28 cellular contexts compared by ENCODE assay signal in genomic region chrX:7216981-7217587, GRCh38.
"Had no signal": no experiment of that assay in that cellular context is flagged by ENCODE, and none has a peak within 500 bp of the region (broad histone marks: within the 10 kb centered on the region; RNA-seq: fewer than 3 reads in every experiment).

No MANE protein-coding gene starts in this region.

- H3K27ac Mint-ChIP-seq: activated naive CD8-positive, alpha-beta T cell; activated T-cell treated with anti-CD3 and anti-CD28 coated beads, Interleukin-2, amount 50 U/mL, for 24 hours; activated T-helper 17 cell treated with anti-CD3 and anti-CD28 coated beads, Interleukin-2, amount 50 U/mL, for 72 hours; effector memory CD8-positive, alpha-beta T cell; naive thymus-derived CD4-positive, alpha-beta T cell; stimulated activated effector memory CD8-positive, alpha-beta T cell treated with anti-CD3 and anti-CD28 coated beads, Interleukin-12 subunit alpha, Interleukin-12 subunit beta, amount 100 ng/mL, for 72 hours; stimulated activated naive CD8-positive, alpha-beta T cell treated with anti-CD3 and anti-CD28 coated beads, Interleukin-15, amount 100 ng/mL, for 72 hours; WTC11 had no signal

- ATAC-seq: activated T-helper 17 cell treated with anti-CD3 and anti-CD28 coated beads, Interleukin-2, amount 50 U/mL, for 72 hours; effector memory CD8-positive, alpha-beta T cell; esophagus mucosa; left lung; naive thymus-derived CD4-positive, alpha-beta T cell; sciatic nerve; stimulated activated effector memory CD8-positive, alpha-beta T cell treated with anti-CD3 and anti-CD28 coated beads, Interleukin-12 subunit alpha, Interleukin-12 subunit beta, amount 100 ng/mL, for 72 hours; stimulated activated naive CD8-positive, alpha-beta T cell treated with anti-CD3 and anti-CD28 coated beads, Interleukin-15, amount 100 ng/mL, for 72 hours; WTC11 had no signal

- H3K27me3 Mint-ChIP-seq: activated naive CD8-positive, alpha-beta T cell; activated T-cell treated with anti-CD3 and anti-CD28 coated beads, Interleukin-2, amount 50 U/mL, for 24 hours; activated T-helper 17 cell treated with anti-CD3 and anti-CD28 coated beads, Interleukin-2, amount 50 U/mL, for 72 hours; effector memory CD8-positive, alpha-beta T cell; naive thymus-derived CD4-positive, alpha-beta T cell; stimulated activated naive CD8-positive, alpha-beta T cell treated with anti-CD3 and anti-CD28 coated beads, Interleukin-15, amount 100 ng/mL, for 72 hours had no signal

- H3K9me3 ChIP-seq: left lung, tibial artery, uterus had no signal

- H3K27me3 ChIP-seq: hepatocyte, left lung, tibial artery, uterus had no signal

- H3K36me3 ChIP-seq: left lung, tibial artery, uterus had no signal

- H3K4me1 Mint-ChIP-seq: activated T-helper 17 cell treated with anti-CD3 and anti-CD28 coated beads, Interleukin-2, amount 50 U/mL, for 72 hours; naive thymus-derived CD4-positive, alpha-beta T cell; stimulated activated effector memory CD8-positive, alpha-beta T cell treated with anti-CD3 and anti-CD28 coated beads, Interleukin-12 subunit alpha, Interleukin-12 subunit beta, amount 100 ng/mL, for 72 hours; stimulated activated naive CD8-positive, alpha-beta T cell treated with anti-CD3 and anti-CD28 coated beads, Interleukin-15, amount 100 ng/mL, for 72 hours had no signal

- H3K4me3 Mint-ChIP-seq: activated naive CD8-positive, alpha-beta T cell; activated T-cell treated with anti-CD3 and anti-CD28 coated beads, Interleukin-2, amount 50 U/mL, for 24 hours; activated T-helper 17 cell treated with anti-CD3 and anti-CD28 coated beads, Interleukin-2, amount 50 U/mL, for 72 hours; effector memory CD8-positive, alpha-beta T cell; naive thymus-derived CD4-positive, alpha-beta T cell; neural crest cell; stimulated activated effector memory CD8-positive, alpha-beta T cell treated with anti-CD3 and anti-CD28 coated beads, Interleukin-12 subunit alpha, Interleukin-12 subunit beta, amount 100 ng/mL, for 72 hours; stimulated activated naive CD8-positive, alpha-beta T cell treated with anti-CD3 and anti-CD28 coated beads, Interleukin-15, amount 100 ng/mL, for 72 hours; WTC11 had no signal

- H3K9me3 Mint-ChIP-seq: activated T-helper 17 cell treated with anti-CD3 and anti-CD28 coated beads, Interleukin-2, amount 50 U/mL, for 72 hours; effector memory CD8-positive, alpha-beta T cell; neural crest cell; stimulated activated effector memory CD8-positive, alpha-beta T cell treated with anti-CD3 and anti-CD28 coated beads, Interleukin-12 subunit alpha, Interleukin-12 subunit beta, amount 100 ng/mL, for 72 hours; stimulated activated naive CD8-positive, alpha-beta T cell treated with anti-CD3 and anti-CD28 coated beads, Interleukin-15, amount 100 ng/mL, for 72 hours; WTC11 had no signal

- H3K36me3 Mint-ChIP-seq: stimulated activated effector memory CD8-positive, alpha-beta T cell treated with anti-CD3 and anti-CD28 coated beads, Interleukin-12 subunit alpha, Interleukin-12 subunit beta, amount 100 ng/mL, for 72 hours; WTC11 had no signal

- DNase-seq: activated CD4-positive, alpha-beta T cell treated with anti-CD3 and anti-CD28 coated beads, Interleukin-2, amount 50 U/mL, for 4 hours; activated CD8-positive, alpha-beta memory T cell treated with anti-CD3 and anti-CD28 coated beads for 24 hours; activated CD8-positive, alpha-beta memory T cell treated with anti-CD3 and anti-CD28 coated beads, Interleukin-2, amount 50 U/mL, for 4 hours; activated naive CD4-positive, alpha-beta T cell; activated T-cell treated with anti-CD3 and anti-CD28 coated beads, Interleukin-2, amount 50 U/mL, for 24 hours; central memory CD4-positive, alpha-beta T cell; effector memory CD8-positive, alpha-beta T cell; foreskin melanocyte; kidney glomerular epithelial cell; left lung; naive thymus-derived CD4-positive, alpha-beta T cell; occipital lobe; small intestine; stimulated activated CD4-positive, alpha-beta T cell treated with anti-CD3 and anti-CD28 coated beads, Interleukin-2, amount 100 ng/mL, for 24 hours; stimulated activated naive CD8-positive, alpha-beta T cell treated with anti-CD3 and anti-CD28 coated beads, Interleukin-15, amount 100 ng/mL, for 72 hours; tibial artery; uterus had no signal

- H3K27ac ChIP-seq: hepatocyte, left lung, tibial artery, uterus had no signal

- H3K4me1 ChIP-seq: left lung, tibial artery, uterus had no signal

- H3K4me3 ChIP-seq: hepatocyte, left lung, lung, tibial artery, uterus had no signal

- FAIRE-seq: astrocyte, endothelial cell of umbilical vein, small intestine had no signal
